27 cellular contexts compared by ENCODE assay signal in the genomic region with DNA sequence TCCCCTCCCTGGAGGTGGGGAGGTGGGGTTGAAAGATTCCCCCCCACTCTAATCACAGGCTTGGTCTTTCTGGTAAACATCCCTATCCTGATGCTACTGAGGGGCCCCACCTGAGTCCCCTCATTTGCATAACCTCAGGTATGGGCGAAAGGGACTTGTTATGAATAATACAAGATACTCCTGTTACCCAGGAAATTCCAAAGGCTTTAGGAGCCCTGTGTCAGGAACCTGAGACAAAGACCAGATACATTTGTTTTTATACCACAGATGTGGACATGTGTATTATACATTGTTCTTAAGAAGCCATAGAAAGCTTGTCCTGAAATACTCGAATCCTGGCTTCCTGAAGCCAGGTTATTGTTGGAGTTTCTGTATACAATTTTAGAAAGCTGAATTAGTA.
"Had no signal": no experiment of that assay in that cellular context is flagged by ENCODE, and none has a peak within 500 bp of the region (broad histone marks: within the 10 kb centered on the region; RNA-seq: fewer than 3 reads in every experiment).

No MANE protein-coding gene starts in this region.

- FAIRE-seq: TTC549 had no signal

- H3K4me2 ChIP-seq: KMS-11 had no signal

- H3K9me3 ChIP-seq: ascending aorta, Peyer's patch had no signal

- DNase-seq: activated CD4-positive, alpha-beta T cell treated with anti-CD3 and anti-CD28 coated beads, Interleukin-2, amount 10 ng/mL, durations not matched to agents 24 days and 14 days; activated CD4-positive, alpha-beta T cell treated with anti-CD3 and anti-CD28 coated beads, Interleukin-2, amount 50 U/mL, for 4 hours; activated CD8-positive, alpha-beta T cell treated with anti-CD3 and anti-CD28 coated beads for 36 hours; activated effector memory CD4-positive, alpha-beta T cell treated with anti-CD3 and anti-CD28 coated beads, Interleukin-2, amount 50 U/mL, for 16 hours; activated naive CD4-positive, alpha-beta T cell; activated naive CD4-positive, alpha-beta T cell treated with anti-CD3 and anti-CD28 coated beads, Interleukin-2, amount 50 U/mL, for 16 hours; activated naive CD8-positive, alpha-beta T cell treated with anti-CD3 and anti-CD28 coated beads, Interleukin-2, amount 10 ng/mL, durations not matched to agents 7 days and 5 days; activated T-cell treated with anti-CD3 and anti-CD28 coated beads, Interleukin-2, amount 50 U/mL, for 1 hour; activated T-cell treated with anti-CD3 and anti-CD28 coated beads, Interleukin-2, amount 50 U/mL, for 72 hours; amygdala; caudate nucleus; MM.1S; MV-4-11; NCI-H1092; NCI-H1436 treated with DMSO at 0.1 percent for 48 hours; NCI-H1694 treated with DMSO at 0.1 percent for 48 hours; NCI-H2029; NCI-H345; NCI-H524 treated with DMSO at 0.1 percent for 48 hours; PC-3; Peyer's patch; Right ventricle myocardium superior; RPMI8226 had no signal

- H3K27ac ChIP-seq: ascending aorta, KMS-11, Peyer's patch had no signal

- ATAC-seq: activated CD8-positive, alpha-beta T cell treated with anti-CD3 and anti-CD28 coated beads for 36 hours; activated T-cell treated with anti-CD3 and anti-CD28 coated beads, Interleukin-2, amount 50 U/mL, for 72 hours; activated T-helper 17 cell treated with anti-CD3 and anti-CD28 coated beads, Interleukin-2, amount 50 U/mL, for 72 hours; PC-3 had no signal

- H3K27me3 ChIP-seq: ascending aorta, Peyer's patch had no signal

- H3K9ac ChIP-seq: KMS-11 had no signal

- H3K4me3 ChIP-seq: ascending aorta, Peyer's patch had no signal

- H3K36me3 ChIP-seq: ascending aorta, Peyer's patch had no signal
